ENCODE assay signal across 16 cellular contexts in genomic region chr2:162071016-162071415, GRCh38. TPM values are rescaled to one million over a fixed set of nuclear protein-coding genes. Genes with fewer than 3 reads are reported as not detected.
DNase-seq lines count a peak whose midpoint lies in the region; ATAC-seq, FAIRE-seq and TF ChIP-seq lines count a peak whose summit lies in the region.
"Had no signal": no experiment of that assay in that cellular context is flagged by ENCODE, and none has a peak within 500 bp of the region (broad histone marks: within the 10 kb centered on the region; RNA-seq: fewer than 3 reads in every experiment).

No MANE protein-coding gene starts in this region.

- H3K4me1 ChIP-seq in IMR-90 (ENCODE audit: control insufficient read depth, insufficient read depth, low read length), result peaks cover 25% of the 10 kb centered on the region
- H3K4me1 ChIP-seq in H1 (replicated peaks in 1 of 4; ENCODE audit: control insufficient read depth in 3 of 4, insufficient read depth in 4 of 4, low read length in 3 of 4), result peaks cover 3 to 16% (median 12%) of the 10 kb centered on the region in 4 experiments
- H3K4me1 ChIP-seq in sigmoid colon, result peaks cover 0 to 59% (median 37%) of the 10 kb centered on the region in 4 donors

- no peak for ATAC-seq in activated naive CD4-positive, alpha-beta T cell treated with anti-CD3 and anti-CD28 coated beads, Interleukin-2, amount 50 U/mL, for 72 hours
- no peak for ATAC-seq in IMR-90 (ENCODE audit: low read depth)
- ATAC-seq: esophagus mucosa had no signal

- H4K5ac ChIP-seq in IMR-90 (ENCODE audit: low read depth, low read length) (peak overlapping the region; percentile 90), H1 (ENCODE audit: insufficient read length, low read depth, low read length) (no peak overlapping the region)

- H4K20me1 ChIP-seq in IMR-90 (ENCODE audit: insufficient read depth, low read length), result peaks cover 3% of the 10 kb centered on the region; the same call in 1 of the 2 replicates
- no peaks in the 10 kb centered on the region for H4K20me1 ChIP-seq in H1 (replicated peaks in 1 of 2; ENCODE audit: control insufficient read depth in 1 of 2, insufficient read depth in 2 of 2, low read length in 2 of 2)

- H3K4me2 ChIP-seq in IMR-90 (ENCODE audit: low read depth, low read length) (peak overlapping the region; percentile 12; the same call in 1 of the 2 replicates), H1 (ENCODE audit: insufficient read depth in 1 of 2, low read depth in 2 of 2, low read length in 2 of 2) (no peak overlapping the region)

- H2AK5ac ChIP-seq in IMR-90 (ENCODE audit: low read depth, low read length) (peak overlapping the region; percentile 72), H1 (ENCODE audit: low read depth, low read length) (no peak overlapping the region)

- H2BK120ac ChIP-seq in IMR-90 (ENCODE audit: low read depth, low read length) (peak overlapping the region; percentile 64), H1 (replicated peaks; ENCODE audit: low read depth, low read length) (no peak overlapping the region)

- H2BK5ac ChIP-seq in IMR-90 (ENCODE audit: low read depth, low read length, poor library complexity, severe bottlenecking) (peak overlapping the region; percentile 64), H1 (ENCODE audit: low read depth, low read length) (no peak overlapping the region)

- H3K9me3 Mint-ChIP-seq in activated naive CD4-positive, alpha-beta T cell treated with anti-CD3 and anti-CD28 coated beads, Interleukin-2, amount 50 U/mL, for 24 hours, result peaks cover 6% of the 10 kb centered on the region
- peaks cover 0 to 5% of the 10 kb centered on the region in 2 donors for H3K9me3 Mint-ChIP-seq in activated naive CD4-positive, alpha-beta T cell treated with anti-CD3 and anti-CD28 coated beads, Interleukin-2, amount 50 U/mL, for 72 hours

- peaks cover 81% of the 10 kb centered on the region for H3K4me1 Mint-ChIP-seq in activated naive CD4-positive, alpha-beta T cell treated with anti-CD3 and anti-CD28 coated beads, Interleukin-2, amount 50 U/mL, for 24 hours

- TF ChIP-seq POLR2A in IMR-90 (IDR thresholded peaks at IDR 0.05; ENCODE audit: low read depth, low read length), result no peak
- TF ChIP-seq POLR2A in H1 (IDR thresholded peaks at IDR 0.05; ENCODE audit: control extremely low read depth in 1 of 2, low read depth in 2 of 2, low read length in 2 of 2), result no peak
- no peak for TF ChIP-seq POLR2A in sigmoid colon (IDR thresholded peaks at IDR 0.05)

- H3K23ac ChIP-seq in IMR-90 (ENCODE audit: low read depth, low read length), result peak overlapping the region; percentile 6; the same call in 1 of the 2 replicates
- no peak overlapping the region for H3K23ac ChIP-seq in H1 (ENCODE audit: insufficient read length)

- H2BK20ac ChIP-seq in IMR-90 (ENCODE audit: low read depth, low read length) (peak overlapping the region; percentile 19; the same call in 1 of the 2 replicates), H1 (ENCODE audit: low read length) (no peak overlapping the region)

- no peak overlapping the region for H2BK12ac ChIP-seq in H1 (ENCODE audit: low read depth, low read length)

- H4K8ac ChIP-seq in IMR-90 (ENCODE audit: low read depth in 2 of 2, low read length in 2 of 2), result peak overlapping the region; percentile 13 to 47; a peak in 3 of 4 replicates
- no peak overlapping the region for H4K8ac ChIP-seq in H1 (ENCODE audit: extremely low read depth, insufficient read depth, low read length)

- no peaks in the 10 kb centered on the region for H3K79me2 ChIP-seq in H1 (ENCODE audit: control insufficient read depth in 1 of 2, insufficient read depth in 2 of 2, low read length in 2 of 2)

- H3K4me3 ChIP-seq in IMR-90 (ENCODE audit: insufficient read depth, low read depth, low read length) (no peak overlapping the region), H1 (ENCODE audit: extremely low read depth in 1 of 4, insufficient read depth in 2 of 4, low read depth in 3 of 4, low read length in 4 of 4) (no peak overlapping the region), sigmoid colon (no peak overlapping the region)
- H3K4me3 ChIP-seq: coronary artery, testis had no signal

- intact Hi-C loops in IMR-90 (cut with micrococcal nuclease) (loop anchor here (1.0 to 5.0 kb wide), 5 partner anchors 12 to 226 kb away; partner anchors contain the start of gene FAP), sigmoid colon (cut with DNase I) (loop anchor here (5.0 kb wide), 1 partner anchor 51 kb away; no protein-coding TSS in a partner anchor)

- H3K23me2 ChIP-seq in H1 (ENCODE audit: low read depth, low read length), result peaks cover 6% of the 10 kb centered on the region; the same call in 1 of the 2 replicates

- TF ChIP-seq CTCF in IMR-90 (conservative IDR thresholded peaks at IDR 0.05; ENCODE audit: low read depth, low read length) (no peak), H1 (IDR thresholded peaks at IDR 0.05; ENCODE audit: control extremely low read depth in 1 of 3, insufficient read depth in 1 of 3, low read depth in 1 of 3, low read length in 3 of 3) (no peak), sigmoid colon (IDR thresholded peaks at IDR 0.05) (no peak), GM13977 (IDR thresholded peaks at IDR 0.05; ENCODE audit: extremely low read depth, insufficient read depth, missing control alignments) (no peak)

- H3K56ac ChIP-seq in IMR-90 (ENCODE audit: extremely low read depth, insufficient read depth, low read length) (no peak overlapping the region), H1 (replicated peaks; ENCODE audit: insufficient read length, low read depth, low read length) (no peak overlapping the region)

- peak overlapping the region; percentile 24; the same call in 1 of the 3 replicates for H2BK15ac ChIP-seq in IMR-90 (ENCODE audit: low read depth, low read length)
- no peak overlapping the region for H2BK15ac ChIP-seq in H1 (ENCODE audit: low read length)

- peaks cover 4% of the 10 kb centered on the region for H3K9me1 ChIP-seq in IMR-90 (ENCODE audit: insufficient read depth, low read length)

- H3K4me3 Mint-ChIP-seq in activated naive CD4-positive, alpha-beta T cell treated with anti-CD3 and anti-CD28 coated beads, Interleukin-2, amount 50 U/mL, for 24 hours, result no peak overlapping the region

- no TSS peak for BruUV-seq in IMR-90 (replicated peaks; lab: Mats Ljungman, UMichigan)

- H3K27me3 Mint-ChIP-seq in activated naive CD4-positive, alpha-beta T cell treated with anti-CD3 and anti-CD28 coated beads, Interleukin-2, amount 50 U/mL, for 24 hours, result no peaks in the 10 kb centered on the region

- FAIRE-seq in H1 (lab: Jason Lieb, UNC), result no peak

- H3K27ac ChIP-seq in IMR-90 (ENCODE audit: insufficient read depth, low read length), result peak overlapping the region; percentile 72; the same call in 1 of the 2 replicates
- H3K27ac ChIP-seq in H1 (ENCODE audit: low read depth, low read length), result no peak overlapping the region
- H3K27ac ChIP-seq in sigmoid colon, result peak overlapping the region in 3 of 4 donors; percentile 4 to 64 (median 16)
- H3K27ac ChIP-seq: coronary artery, neutrophil, testis had no signal

- H3K27ac Mint-ChIP-seq in activated naive CD4-positive, alpha-beta T cell treated with anti-CD3 and anti-CD28 coated beads, Interleukin-2, amount 50 U/mL, for 24 hours, result peak overlapping the region; percentile 38
- no peak overlapping the region for H3K27ac Mint-ChIP-seq in activated naive CD4-positive, alpha-beta T cell treated with anti-CD3 and anti-CD28 coated beads, Interleukin-2, amount 50 U/mL, for 72 hours

- DNase-seq in activated naive CD4-positive, alpha-beta T cell treated with anti-CD3 and anti-CD28 coated beads, Interleukin-2, amount 50 U/mL, for 72 hours (ENCODE audit: low spot score in 2 of 2), result no peak
- peak; percentile 59 for DNase-seq in IMR-90
- no peak for DNase-seq in H1 (ENCODE audit: low read depth in 1 of 2, low spot score in 2 of 2)
- no peak for DNase-seq in sigmoid colon
- DNase-seq in NCI-H748 (lab: John Stamatoyannopoulos, UW; ENCODE audit: unreplicated experiment), result no peak
- DNase-seq in NCI-H510A (lab: John Stamatoyannopoulos, UW), result no peak
- DNase-seq in GM13977 (ENCODE audit: low spot score), result no peak
- DNase-seq: activated CD4-positive, alpha-beta T cell treated with anti-CD3 and anti-CD28 coated beads, Interleukin-2, amount 50 U/mL, for 48 hours; DMS53; NCI-H2081 treated with DMSO at 0.1 percent for 48 hours; RPMI8226; testis had no signal

- in situ Hi-C loops in IMR-90 (cut with MboI; ENCODE audit: low sequenced_read_pairs), result no loop called here
- in situ Hi-C loops in GM13977 (cut with MboI; ENCODE audit: low pct_unique_long_range_greater_than_20kb, low sequenced_read_pairs, unreplicated experiment), result no loop called here

- H3K4ac ChIP-seq in IMR-90 (ENCODE audit: low read depth, low read length) (peak overlapping the region; percentile 84), H1 (replicated peaks; ENCODE audit: insufficient read length, low read depth, low read length) (no peak overlapping the region)

- H3K27me3 ChIP-seq in IMR-90 (ENCODE audit: control insufficient read depth, insufficient read depth, low read length) (no peaks in the 10 kb centered on the region), H1 (replicated peaks in 1 of 4; ENCODE audit: control insufficient read depth in 3 of 4, extremely low read depth in 1 of 4, insufficient read depth in 3 of 4, low read length in 3 of 4) (peaks cover 0 to 15% (median 12%) of the 10 kb centered on the region in 4 experiments; a peak in 5 of 7 replicates), sigmoid colon (no peaks in the 10 kb centered on the region)
- H3K27me3 ChIP-seq: testis had no signal

- dilution Hi-C loops in IMR-90 (cut with HindIII; ENCODE audit: low sequenced_read_pairs, unreplicated experiment), result no loop called here

- H3K18ac ChIP-seq in IMR-90 (ENCODE audit: low read depth, low read length), result peak overlapping the region; percentile 86
- no peak overlapping the region for H3K18ac ChIP-seq in H1 (ENCODE audit: extremely low read depth, low read length)

- peaks cover 10% of the 10 kb centered on the region for H3K36me3 Mint-ChIP-seq in activated naive CD4-positive, alpha-beta T cell treated with anti-CD3 and anti-CD28 coated beads, Interleukin-2, amount 50 U/mL, for 24 hours
- peaks cover 9 to 43% of the 10 kb centered on the region in 2 donors for H3K36me3 Mint-ChIP-seq in activated naive CD4-positive, alpha-beta T cell treated with anti-CD3 and anti-CD28 coated beads, Interleukin-2, amount 50 U/mL, for 72 hours

- H3K79me1 ChIP-seq in IMR-90 (ENCODE audit: low read depth in 1 of 2, low read length in 2 of 2) (no peaks in the 10 kb centered on the region; a peak in 1 of 4 replicates), H1 (ENCODE audit: low read depth, low read length) (no peaks in the 10 kb centered on the region)

- H3K36me3 ChIP-seq in IMR-90 (ENCODE audit: control insufficient read depth, insufficient read depth, low read length), result no peaks in the 10 kb centered on the region
- no peaks in the 10 kb centered on the region for H3K36me3 ChIP-seq in H1 (ENCODE audit: control insufficient read depth in 2 of 4, insufficient read depth in 4 of 4, low read length in 3 of 4)
- no peaks in the 10 kb centered on the region for H3K36me3 ChIP-seq in sigmoid colon
- H3K36me3 ChIP-seq: neutrophil had no signal

- TF ChIP-seq EP300 in H1 (IDR thresholded peaks at IDR 0.05; ENCODE audit: borderline replicate concordance in 1 of 2, low read depth in 2 of 2, low read length in 2 of 2), result no peak
- no peak for TF ChIP-seq EP300 in sigmoid colon (IDR thresholded peaks at IDR 0.05)

- peak overlapping the region; percentile 10 for H3K14ac ChIP-seq in IMR-90 (replicated peaks; ENCODE audit: low read depth, low read length)
- H3K14ac ChIP-seq in H1 (ENCODE audit: insufficient read length), result no peak overlapping the region

- H3K9ac ChIP-seq in IMR-90 (ENCODE audit: low read depth, low read length) (no peak overlapping the region), H1 (replicated peaks in 1 of 4; ENCODE audit: extremely low read depth in 1 of 4, low read depth in 3 of 4, low read length in 3 of 4) (no peak overlapping the region)

- H3K9me3 ChIP-seq in IMR-90 (ENCODE audit: control insufficient read depth, insufficient read depth, low read length) (no peaks in the 10 kb centered on the region), H1 (ENCODE audit: insufficient read depth in 2 of 2, low read depth in 1 of 2, low read length in 1 of 2) (no peaks in the 10 kb centered on the region), sigmoid colon (no peaks in the 10 kb centered on the region)
- H3K9me3 ChIP-seq: neutrophil, testis had no signal

- no CpG with 5 or more reads among the region's 2 CpGs for WGBS in IMR-90 (ENCODE audit: extremely low coverage in 2 of 2, insufficient read length in 1 of 2), 2 experiments
- 100% methylated on average over 2 of the region's 2 CpGs; no CpG with 5 or more reads in 1 of the 2 experiments for WGBS in H1 (ENCODE audit: extremely low coverage in 1 of 2, insufficient coverage in 1 of 2, insufficient read length in 1 of 2, insufficient replicate concordance in 2 of 2, low coverage in 1 of 2, low lambda C conversion rate in 2 of 2, missing lambda C conversion rate in 1 of 2), 2 experiments
- WGBS in sigmoid colon, 2 donors, result 93 to 96% methylated on average over 2 of the region's 2 CpGs

- CTCF ChIA-PET in IMR-90 (lab: Yijun Ruan, JAX), result interaction anchor here (1.3 kb wide), 1 partner anchor 30 kb away, joined by 3 read pairs; no protein-coding TSS in a partner anchor
- CTCF ChIA-PET in H1 (lab: Charles Lee; ENCODE audit: partially characterized antibody), result interaction anchor here (0.6 kb wide), 1 partner anchor 63 kb away, joined by 3 read pairs; no protein-coding TSS in a partner anchor

- H2AFZ ChIP-seq in IMR-90 (replicated peaks; ENCODE audit: low read length, poor library complexity) (no peak overlapping the region), H1 (ENCODE audit: low read length) (no peak overlapping the region)

- no peak overlapping the region for H2AK9ac ChIP-seq in IMR-90 (replicated peaks; ENCODE audit: low read depth, low read length, poor library complexity)

- POLR2A ChIA-PET in IMR-90 (lab: Charles Lee; ENCODE audit: unreplicated experiment) (no interaction called here), H1 (lab: Charles Lee; ENCODE audit: partially characterized antibody) (no interaction called here)

- TF ChIP-seq RAD21 in IMR-90 (IDR thresholded peaks at IDR 0.05; ENCODE audit: low read length) (no peak), H1 (IDR thresholded peaks at IDR 0.05 in 1 of 2, conservative IDR thresholded peaks at IDR 0.05 in 1 of 2; ENCODE audit: low read depth in 2 of 2, low read length in 2 of 2) (no peak)

- H4K91ac ChIP-seq in IMR-90 (ENCODE audit: insufficient read depth, low read depth, low read length) (peak overlapping the region; percentile 88), H1 (replicated peaks; ENCODE audit: insufficient read length, low read length) (peak overlapping the region; percentile 67)

RNA-seq across cellular contexts. Expression of gene DPP4, which starts 3.0 kb away (rescaled TPM):
- 10 to 100 TPM in 1 of 2 donors, 1 to 10 TPM in 1; 5.1 to 42.0 TPM for total RNA-seq in activated naive CD4-positive, alpha-beta T cell treated with anti-CD3 and anti-CD28 coated beads, Interleukin-2, amount 50 U/mL, for 72 hours
- total RNA-seq in IMR-90 (2012; rRNA removed), result 19.0 and 24.2 TPM in 2 replicates
- 9.8 and 13.2 TPM in 2 replicates for polyA plus RNA-seq in IMR-90 (2012; rRNA removed)
- 3.2 and 3.9 TPM in 2 replicates for polyA plus RNA-seq in IMR-90 (2012; cell fraction: cytosol; rRNA removed)
- 2.3 and 20.0 TPM in 2 replicates for polyA plus RNA-seq in IMR-90 (2012; cell fraction: nucleus; rRNA removed; ENCODE audit: low replicate concordance)
- total RNA-seq in H1 (2021; fragmentation: NEBNext Ultra II Directional; extraction: Animal tissue kit (Norgen Biotek cat#: 25700)), result 3.1 and 3.3 TPM in 2 replicates
- polyA plus RNA-seq in H1 (2011; rRNA removed), result 1.0 and 1.3 TPM in 2 replicates
- polyA plus RNA-seq in H1 (2011; cell fraction: cytosol; rRNA removed), result 1.5 TPM
- 1.4 TPM for polyA plus RNA-seq in H1 (2011; cell fraction: nucleus; rRNA removed)
- 2.6 to 4.3 TPM (median 3.5 TPM) in 4 replicates for polyA plus RNA-seq in H1 (2012, experiment 1 of 2)
- polyA plus RNA-seq in H1 (2012, experiment 2 of 2), result 0.51 TPM
- 2.3 TPM for polyA plus RNA-seq in H1 (2013, experiment 1 of 2)
- 2.6 TPM for polyA plus RNA-seq in H1 (2013, experiment 2 of 2)
- polyA minus RNA-seq in H1 (2011; rRNA and poly(A)+ RNA removed), result 1.8 and 3.3 TPM in 2 replicates
- polyA minus RNA-seq in H1 (2011; cell fraction: cytosol; rRNA and poly(A)+ RNA removed), result 3.7 TPM
- polyA minus RNA-seq in H1 (2011; cell fraction: nucleus; rRNA and poly(A)+ RNA removed), result 8.1 TPM
- 10 to 100 TPM in 3 of 4 donors, 1 to 10 TPM in 1; 5.8 to 11.9 (median 11.2) TPM for total RNA-seq in sigmoid colon
- 1 to 10 TPM; 1.2 to 6.9 (median 1.4) TPM for polyA plus RNA-seq in sigmoid colon
